ENCODE assay signal across 14 cellular contexts in the genomic region with DNA sequence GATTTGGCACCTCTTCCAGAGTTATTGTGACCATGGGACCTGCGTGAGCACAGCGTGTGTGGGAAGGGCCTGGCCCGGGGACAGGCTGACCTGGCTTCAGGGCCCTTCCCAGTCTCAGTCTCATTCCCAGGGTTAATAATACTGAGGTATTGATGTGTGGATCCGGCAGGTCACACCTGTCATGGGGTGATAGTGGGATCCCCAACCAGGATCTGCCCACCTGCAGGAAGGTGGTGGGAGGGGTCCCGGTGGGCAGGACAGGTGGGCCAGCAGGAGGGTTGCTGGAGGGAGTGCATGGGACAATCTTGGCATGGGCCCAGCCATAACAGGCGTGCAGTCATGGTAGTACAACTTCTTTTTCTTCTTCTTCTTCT. TPM values are rescaled to one million over a fixed set of nuclear protein-coding genes. Genes with fewer than 3 reads are reported as not detected.
A peak's percentile ranks its signal among the peaks of the same experiment; 100 is the strongest.
DNase-seq lines count a peak whose midpoint lies in the region; ATAC-seq and TF ChIP-seq lines count a peak whose summit lies in the region.
"Had no signal": no experiment of that assay in that cellular context is flagged by ENCODE, and none has a peak within 500 bp of the region (broad histone marks: within the 10 kb centered on the region; RNA-seq: fewer than 3 reads in every experiment).

No MANE protein-coding gene starts in this region.

- H4K20me1 ChIP-seq in mammary epithelial cell (ENCODE audit: insufficient read depth, low read length), result no peaks in the 10 kb centered on the region

- peaks cover 20% of the 10 kb centered on the region for H3K27me3 Mint-ChIP-seq in brain
- H3K27me3 Mint-ChIP-seq: activated naive CD8-positive, alpha-beta T cell had no signal

- no peak for TF ChIP-seq POLR2A in breast epithelium (IDR thresholded peaks at IDR 0.05)

- TF ChIP-seq CTCF in breast epithelium (IDR thresholded peaks at IDR 0.05), result no peak
- TF ChIP-seq CTCF in mammary epithelial cell (conservative IDR thresholded peaks at IDR 0.05 in 1 of 2, IDR thresholded peaks at IDR 0.05 in 1 of 2; ENCODE audit: extremely low read depth in 1 of 2, insufficient read depth in 1 of 2, low read depth in 1 of 2, low read length in 2 of 2), result no peak
- TF ChIP-seq CTCF in brain (conservative IDR thresholded peaks at IDR 0.05), result peak; percentile 27 to 47
- no peak for TF ChIP-seq CTCF in upper lobe of right lung (IDR thresholded peaks at IDR 0.05)

- no peak overlapping the region for H3K27ac Mint-ChIP-seq in brain
- H3K27ac Mint-ChIP-seq: activated naive CD8-positive, alpha-beta T cell; GM23338 had no signal

- in situ Hi-C loops in mammary epithelial cell (cut with MboI; ENCODE audit: low sequenced_read_pairs in 2 of 2), result loop anchor here (5.0 to 25.0 kb wide), 2 partner anchors 152 to 687 kb away; no protein-coding TSS in a partner anchor

- no peaks in the 10 kb centered on the region for H3K4me1 ChIP-seq in breast epithelium
- no peaks in the 10 kb centered on the region for H3K4me1 ChIP-seq in mammary epithelial cell (ENCODE audit: insufficient read depth, low read length)
- peaks cover 51% of the 10 kb centered on the region for H3K4me1 ChIP-seq in muscle layer of colon (ENCODE audit: insufficient read depth, low read length)
- H3K4me1 ChIP-seq in upper lobe of right lung, result peaks cover 15% of the 10 kb centered on the region
- H3K4me1 ChIP-seq: prostate gland had no signal

- dilution Hi-C loops in mammary epithelial cell (cut with HindIII; ENCODE audit: low sequenced_read_pairs), result loop anchor here (5.0 kb wide), 1 partner anchor 152 kb away; no protein-coding TSS in a partner anchor

- BruUV-seq in mammary epithelial cell (replicated peaks; lab: Mats Ljungman, UMichigan), result no TSS peak

- H3K27ac ChIP-seq in breast epithelium (peak overlapping the region; percentile 54 to 72), mammary epithelial cell (ENCODE audit: insufficient read depth, low read depth, low read length) (no peak overlapping the region), muscle layer of colon (ENCODE audit: low read depth, low read length) (peak overlapping the region; percentile 77), upper lobe of right lung (peak overlapping the region; percentile 32)

- peaks cover 7% of the 10 kb centered on the region for H3K36me3 Mint-ChIP-seq in brain
- H3K36me3 Mint-ChIP-seq: activated naive CD8-positive, alpha-beta T cell had no signal

- WGBS in mammary epithelial cell (ENCODE audit: low coverage, missing lambda C conversion rate), result 42% methylated on average over 4 of the region's 6 CpGs

- intact Hi-C loops in breast epithelium (cut with DNase I; ENCODE audit: low total_unique reads) (no loop called here), mammary epithelial cell (cut with micrococcal nuclease) (loop anchor here (1.0 kb wide), 4 partner anchors 24 to 193 kb away; no protein-coding TSS in a partner anchor), upper lobe of right lung (cut with DNase I) (no loop called here)

- ATAC-seq in upper lobe of right lung (no peak), HG03097 (IDR thresholded peaks at IDR 0.05; ENCODE audit: low FRiP score, unreplicated experiment) (no peak)

- H3K4me3 ChIP-seq in breast epithelium (no peak overlapping the region), mammary epithelial cell (replicated peaks in 1 of 3; ENCODE audit: insufficient read depth in 1 of 3, low read depth in 2 of 3, low read length in 3 of 3) (no peak overlapping the region), muscle layer of colon (ENCODE audit: low read depth in 1 of 2, low read length in 2 of 2) (peak overlapping the region in 1 of 2 donors; percentile 22), upper lobe of right lung (no peak overlapping the region)
- H3K4me3 ChIP-seq: GM23338, hepatocyte, lung, prostate gland had no signal

- H2AFZ ChIP-seq in mammary epithelial cell (ENCODE audit: low read depth, low read length), result no peak overlapping the region
- H2AFZ ChIP-seq: hepatocyte had no signal

- H3K9me3 ChIP-seq in breast epithelium (no peaks in the 10 kb centered on the region), mammary epithelial cell (replicated peaks; ENCODE audit: insufficient read depth, low read length) (no peaks in the 10 kb centered on the region), muscle layer of colon (ENCODE audit: low read length) (no peaks in the 10 kb centered on the region), upper lobe of right lung (no peaks in the 10 kb centered on the region)
- H3K9me3 ChIP-seq: prostate gland had no signal

- no peak overlapping the region for H3K4me2 ChIP-seq in mammary epithelial cell (ENCODE audit: insufficient read depth, low read depth, low read length)
- H3K4me2 ChIP-seq: GM23338 had no signal

- no peak for DNase-seq in breast epithelium (ENCODE audit: low spot score in 2 of 2)
- DNase-seq in mammary epithelial cell, result no peak
- no peak for DNase-seq in upper lobe of right lung
- no peak for DNase-seq in NCI-H1436 (lab: John Stamatoyannopoulos, UW)
- no peak for DNase-seq in DMS114 treated with DMSO at 0.1 percent for 48 hours (lab: John Stamatoyannopoulos, UW; ENCODE audit: unreplicated experiment)

- H3K4me1 Mint-ChIP-seq in brain, result peaks cover 22% of the 10 kb centered on the region

- H3K27me3 ChIP-seq in breast epithelium (no peaks in the 10 kb centered on the region), mammary epithelial cell (ENCODE audit: insufficient read depth, low read length) (peaks cover 3% of the 10 kb centered on the region), muscle layer of colon (ENCODE audit: control insufficient read depth in 1 of 2, insufficient read depth in 2 of 2, low read length in 2 of 2) (no peaks in the 10 kb centered on the region), upper lobe of right lung (no peaks in the 10 kb centered on the region)
- H3K27me3 ChIP-seq: hepatocyte had no signal

- H3K36me3 ChIP-seq in breast epithelium (no peaks in the 10 kb centered on the region), mammary epithelial cell (ENCODE audit: insufficient read depth, low read length) (no peaks in the 10 kb centered on the region), muscle layer of colon (ENCODE audit: insufficient read depth, low read length) (peaks cover 42% of the 10 kb centered on the region), upper lobe of right lung (no peaks in the 10 kb centered on the region)
- H3K36me3 ChIP-seq: prostate gland had no signal

- no peaks in the 10 kb centered on the region for H3K9me3 Mint-ChIP-seq in brain

- no peak overlapping the region for H3K4me3 Mint-ChIP-seq in brain
- H3K4me3 Mint-ChIP-seq: activated naive CD8-positive, alpha-beta T cell; GM23338; T-helper 17 cell had no signal

- H3K9ac ChIP-seq in mammary epithelial cell (ENCODE audit: insufficient read depth, low read length) (no peak overlapping the region), muscle layer of colon (ENCODE audit: low read length) (peak overlapping the region; percentile 37)

- no peaks in the 10 kb centered on the region for H3K79me2 ChIP-seq in mammary epithelial cell (ENCODE audit: insufficient read depth, low read length)
- H3K79me2 ChIP-seq: hepatocyte had no signal

- CTCF ChIA-PET in mammary epithelial cell (lab: Charles Lee; ENCODE audit: low non-redundant PET), result interaction anchor here (0.7 to 1.1 kb wide), 2 partner anchors 40 to 193 kb away, joined by 3 to 7 read pairs; no protein-coding TSS in a partner anchor

RNA-seq across cellular contexts. Expression of gene COL15A1, which starts 55.4 kb away (rescaled TPM):
- total RNA-seq in breast epithelium (10 to 100 TPM; 13.9 to 47.8 (median 32.4) TPM), mammary epithelial cell (under 1 TPM in 1 of 2 donors, not detected in 1; 0.50 TPM), upper lobe of right lung (8.0 TPM)
- polyA plus RNA-seq in mammary epithelial cell (not detected), brain (ENCODE audit: insufficient read depth, low read depth, low replicate concordance) (1.1 TPM)
- polyA minus RNA-seq in mammary epithelial cell, result not detected
- total RNA-seq: T-helper 17 cell had no signal

Comparison
In these comparisons a context has a peak if more than half of its experiments do, and no peak if none do; other contexts are left out.
1. CTCF ChIP-seq: peak in brain (2 of 2); none in breast epithelium (0 of 3), mammary epithelial cell (0 of 2) and upper lobe of right lung (single experiment).